Comparison of ENCODE assay signal across 8 cellular contexts in the genomic region with DNA sequence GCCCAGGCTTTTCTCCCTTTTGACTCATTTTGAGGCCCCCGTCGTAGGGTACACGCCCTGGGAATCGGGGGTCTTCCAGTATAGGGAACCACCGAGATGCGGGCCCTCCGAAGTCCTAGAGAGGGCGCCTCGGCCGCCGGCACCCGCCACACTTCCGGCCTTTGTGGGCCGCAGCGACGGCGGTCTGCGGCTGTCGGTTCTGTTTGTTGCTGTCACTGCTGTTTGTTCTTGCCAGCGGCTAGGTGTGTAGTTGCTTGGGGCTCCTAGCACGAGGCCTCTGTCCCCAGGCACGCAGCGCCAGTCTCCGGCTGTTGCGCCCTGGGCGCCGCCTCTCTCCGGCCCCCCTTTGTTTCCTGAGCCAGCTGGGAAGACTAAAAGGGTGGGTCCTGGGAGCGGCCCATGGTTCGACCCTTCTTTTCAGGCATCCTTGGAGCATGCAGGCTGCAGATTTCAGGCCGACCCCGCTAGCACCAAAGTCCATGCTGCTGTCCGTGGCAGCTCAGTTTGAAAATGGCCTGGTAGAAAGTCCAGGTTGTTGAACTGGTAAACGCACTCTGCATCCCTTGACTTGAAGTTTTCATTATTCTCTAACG. TPM values are rescaled to one million over a fixed set of nuclear protein-coding genes. Genes with fewer than 3 reads are reported as not detected.
A peak's percentile ranks its signal among the peaks of the same experiment; 100 is the strongest.
DNase-seq lines count a peak whose midpoint lies in the region; ATAC-seq and TF ChIP-seq lines count a peak whose summit lies in the region.

No MANE protein-coding gene starts in this region.

- peak; percentile 36 for TF ChIP-seq POLR2A in right lobe of liver (IDR thresholded peaks at IDR 0.05)

- peak overlapping the region; percentile 61 for H3K4me3 ChIP-seq in BLaER1
- peak overlapping the region; percentile 24 to 53 (median 43) for H3K4me3 ChIP-seq in right lobe of liver

- intact Hi-C loops in right lobe of liver (cut with DNase I): loop anchor here in 1 of 2 donors (10.0 kb wide), 1 partner anchor 47 kb away; a partner anchor contains a TSS

- H3K27me3 ChIP-seq in BLaER1: no peaks in the 10 kb centered on the region
- no peaks in the 10 kb centered on the region for H3K27me3 ChIP-seq in right lobe of liver

- peak; percentile 52 for ATAC-seq in HG02623 (IDR thresholded peaks at IDR 0.05; ENCODE audit: unreplicated experiment)
- peak; percentile 67 to 79 (median 70) for ATAC-seq in right lobe of liver
- ATAC-seq in HG03045 (IDR thresholded peaks at IDR 0.05; ENCODE audit: unreplicated experiment): no peak
- ATAC-seq in GM21515 (IDR thresholded peaks at IDR 0.05; ENCODE audit: unreplicated experiment): no peak

- peak overlapping the region; percentile 66 for H3K9ac ChIP-seq in BLaER1

- H3K27ac ChIP-seq in BLaER1 (peak overlapping the region; percentile 56), right lobe of liver (peak overlapping the region; percentile 80 to 92 (median 88))

- H4K20me1 ChIP-seq in BLaER1: no peaks in the 10 kb centered on the region

- under 1% methylated on average over 17 of the region's 35 CpGs for WGBS in right lobe of liver (ENCODE audit: insufficient coverage, low coverage, low lambda C conversion rate, missing lambda C conversion rate)

- TF ChIP-seq CTCF in right lobe of liver (IDR thresholded peaks at IDR 0.05): peak; percentile 25 to 33 (median 31)

- peak overlapping the region; percentile 77 for H3K4me2 ChIP-seq in BLaER1

- DNase-seq in activated CD4-positive, alpha-beta T cell treated with anti-CD3 and anti-CD28 coated beads for 1 hour: peak; percentile 61
- DNase-seq in cerebellum (ENCODE audit: low spot score) (peak; percentile 64), right lobe of liver (peak; percentile 60 to 77 (median 69))
- DNase-seq in stimulated activated CD8-positive, alpha-beta memory T cell treated with anti-CD3 and anti-CD28 coated beads, Interleukin-15, amount 100 ng/mL, for 4 hours (ENCODE audit: low read depth in 2 of 2): peak; percentile 46

- H3K9me3 ChIP-seq in BLaER1: no peaks in the 10 kb centered on the region
- H3K9me3 ChIP-seq in right lobe of liver: no peaks in the 10 kb centered on the region

- H3K4me1 ChIP-seq in BLaER1 (peaks cover 26% of the 10 kb centered on the region), right lobe of liver (peaks cover 0 to 51% (median 25%) of the 10 kb centered on the region in 4 donors)

- no peaks in the 10 kb centered on the region for H3K36me3 ChIP-seq in BLaER1
- H3K36me3 ChIP-seq in right lobe of liver: no peaks in the 10 kb centered on the region

RNA-seq across cellular contexts. Expression of a gene that starts 17.8 kb away (rescaled TPM):
- total RNA-seq in cerebellum (57.4 TPM), right lobe of liver (100 to 1,000 TPM in 2 of 6 experiments, 10 to 100 TPM in 4; 24.5 to 147 (median 80.1) TPM)

RNA-seq across cellular contexts. Expression of a gene that starts 21.8 kb away (rescaled TPM):
- total RNA-seq in cerebellum (0.27 TPM), right lobe of liver (1,000 to 10,000 TPM in 4 of 6 experiments, 100 to 1,000 TPM in 2; 762 to 2,105 (median 1,328) TPM)

RNA-seq across cellular contexts. Expression of a gene that starts 51.9 kb away (rescaled TPM):
- 10.2 TPM for total RNA-seq in cerebellum
- 1 to 10 TPM; 4.3 to 8.1 (median 5.7) TPM for total RNA-seq in right lobe of liver

Comparison
In these comparisons a context has a peak if more than half of its experiments do, and no peak if none do; other contexts are left out.
1. ATAC-seq: peak in HG02623 (single experiment) and right lobe of liver (4 of 4); none in HG03045 (single experiment) and GM21515 (single experiment).
2. RNA of a gene that starts 21.8 kb away (total RNA-seq): 762 to 2,105 TPM in right lobe of liver; 0.27 TPM in cerebellum (single experiment); every median in the first group is over 100 times any median in the second.
3. Peak in every context shown above with its lines, with median percentiles within 50 percentile points of each other: DNase-seq.